In the genomic region with DNA sequence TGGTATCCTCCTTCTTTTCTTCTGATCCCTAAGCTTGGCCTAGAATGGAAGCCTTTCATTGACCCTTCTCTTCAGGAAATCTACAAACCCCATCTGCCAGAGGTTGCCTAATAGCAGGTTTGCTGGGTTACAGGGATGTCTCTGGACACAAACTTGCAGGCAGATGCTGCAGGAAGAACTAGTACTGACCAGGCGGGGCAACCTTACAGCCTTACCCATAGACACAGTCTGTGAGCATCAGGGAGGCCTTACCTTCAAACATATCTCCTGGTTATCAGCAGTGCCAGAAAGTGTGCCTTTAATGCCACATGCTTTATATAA, we compare ENCODE assay signal across 23 cellular contexts. TPM values are rescaled to one million over a fixed set of nuclear protein-coding genes. Genes with fewer than 3 reads are reported as not detected.
DNase-seq lines count a peak whose midpoint lies in the region; ATAC-seq and TF ChIP-seq lines count a peak whose summit lies in the region.
"Had no signal": no experiment of that assay in that cellular context is flagged by ENCODE, and none has a peak within 500 bp of the region (broad histone marks: within the 10 kb centered on the region; RNA-seq: fewer than 3 reads in every experiment).

No MANE protein-coding gene starts in this region.

- CTCF ChIA-PET in AG04449 (lab: Yijun Ruan, JAX), result interaction anchor here (0.8 to 5.6 kb wide), 8 partner anchors 10 to 229 kb away, joined by 3 to 52 read pairs (median 7); no protein-coding TSS in a partner anchor
- CTCF ChIA-PET in IMR-90 (lab: Yijun Ruan, JAX), result interaction anchor here (0.9 kb wide), 1 partner anchor 25 kb away, joined by 3 read pairs; no protein-coding TSS in a partner anchor

- peaks cover 22% of the 10 kb centered on the region; the same call in 1 of the 2 replicates for H3K9me1 ChIP-seq in IMR-90 (ENCODE audit: insufficient read depth, low read length)

- H3K79me1 ChIP-seq in IMR-90 (ENCODE audit: low read depth in 1 of 2, low read length in 2 of 2), result peaks cover 0 to 25% of the 10 kb centered on the region in 2 experiments; a peak in 2 of 4 replicates

- TF ChIP-seq POLR2A in IMR-90 (IDR thresholded peaks at IDR 0.05; ENCODE audit: low read depth, low read length), result no peak

- H3K36me3 ChIP-seq in IMR-90 (ENCODE audit: control insufficient read depth, insufficient read depth, low read length) (no peaks in the 10 kb centered on the region), iPS-20b (ENCODE audit: insufficient read depth, low read depth, low read length) (no peaks in the 10 kb centered on the region)
- H3K36me3 ChIP-seq: adrenal gland, BE2C, left ventricle myocardium inferior, uterus had no signal

- no peak overlapping the region for H4K8ac ChIP-seq in IMR-90 (ENCODE audit: low read depth in 2 of 2, low read length in 2 of 2)

- H2AK9ac ChIP-seq in IMR-90 (replicated peaks; ENCODE audit: low read depth, low read length, poor library complexity), result no peak overlapping the region

- TF ChIP-seq RAD21 in IMR-90 (IDR thresholded peaks at IDR 0.05; ENCODE audit: low read length), result no peak

- peak overlapping the region; percentile 75 for H2AK5ac ChIP-seq in IMR-90 (ENCODE audit: low read depth, low read length)

- no peak overlapping the region for H2BK20ac ChIP-seq in IMR-90 (ENCODE audit: low read depth, low read length)

- no peak overlapping the region for H3K56ac ChIP-seq in IMR-90 (ENCODE audit: extremely low read depth, insufficient read depth, low read length)

- intact Hi-C loops in IMR-90 (cut with micrococcal nuclease) (no loop called here), posterior vena cava (cut with DNase I) (no loop called here)

- no peak overlapping the region for H3K18ac ChIP-seq in IMR-90 (ENCODE audit: low read depth, low read length)

- no peak overlapping the region for H3K27ac ChIP-seq in IMR-90 (ENCODE audit: insufficient read depth, low read length)
- no peak overlapping the region for H3K27ac ChIP-seq in iPS-20b (ENCODE audit: low read length)
- H3K27ac ChIP-seq: adrenal gland, epithelial cell of prostate, uterus had no signal

- TF ChIP-seq CTCF in AG04449 (IDR thresholded peaks at IDR 0.05; ENCODE audit: insufficient read depth, low read length, missing control alignments), result no peak
- TF ChIP-seq CTCF in IMR-90 (conservative IDR thresholded peaks at IDR 0.05; ENCODE audit: low read depth, low read length), result no peak

- H3K4me1 ChIP-seq in IMR-90 (ENCODE audit: control insufficient read depth, insufficient read depth, low read length) (peaks cover 34% of the 10 kb centered on the region), iPS-20b (ENCODE audit: insufficient read depth, low read length) (peaks cover 40% of the 10 kb centered on the region)
- H3K4me1 ChIP-seq: BE2C had no signal

- peaks cover 19% of the 10 kb centered on the region for H3K27me3 ChIP-seq in IMR-90 (ENCODE audit: control insufficient read depth, insufficient read depth, low read length)
- peaks cover 90% of the 10 kb centered on the region for H3K27me3 ChIP-seq in iPS-20b (ENCODE audit: insufficient read depth, low read length)
- H3K27me3 ChIP-seq: uterus had no signal

- no peak overlapping the region for H2AFZ ChIP-seq in IMR-90 (replicated peaks; ENCODE audit: low read length, poor library complexity)

- POLR2A ChIA-PET in AG04449 (lab: Yijun Ruan, JAX) (no interaction called here), IMR-90 (lab: Charles Lee; ENCODE audit: unreplicated experiment) (no interaction called here)

- no peak overlapping the region for H3K14ac ChIP-seq in IMR-90 (replicated peaks; ENCODE audit: low read depth, low read length)

- H3K9ac ChIP-seq in IMR-90 (ENCODE audit: low read depth, low read length) (no peak overlapping the region), iPS-20b (ENCODE audit: low read depth, low read length) (no peak overlapping the region)

- H3K23ac ChIP-seq in IMR-90 (ENCODE audit: low read depth, low read length), result peak overlapping the region; percentile 35; the same call in 1 of the 2 replicates

- no peak overlapping the region; the same call in 2 of the 3 replicates for H2BK15ac ChIP-seq in IMR-90 (ENCODE audit: low read depth, low read length)

- dilution Hi-C loops in IMR-90 (cut with HindIII; ENCODE audit: low sequenced_read_pairs, unreplicated experiment), result no loop called here

- H3K4me3 ChIP-seq in AG04449 (ENCODE audit: low read depth, low read length) (peak overlapping the region; percentile 72), IMR-90 (ENCODE audit: insufficient read depth, low read depth, low read length) (no peak overlapping the region), iPS-20b (ENCODE audit: low read length) (peak overlapping the region; percentile 68)
- H3K4me3 ChIP-seq: adrenal gland, left ventricle myocardium inferior, uterus had no signal

- no peak overlapping the region for H2BK120ac ChIP-seq in IMR-90 (ENCODE audit: low read depth, low read length)

- no CpG with 5 or more reads among the region's 1 CpG for WGBS in IMR-90 (ENCODE audit: extremely low coverage in 2 of 2, insufficient read length in 1 of 2), 2 experiments

- no peak for ATAC-seq in IMR-90 (ENCODE audit: low read depth)
- ATAC-seq: activated T-cell treated with anti-CD3 and anti-CD28 coated beads, Interleukin-2, amount 50 U/mL, for 72 hours; CD8-positive, alpha-beta T cell; PC-3; SK-N-SH treated with all-trans-retinoic acid at 6 μM for 48 hours had no signal

- DNase-seq in AG04449 (ENCODE audit: low read depth, low spot score) (no peak), IMR-90 (no peak), posterior vena cava (ENCODE audit: low spot score) (peak; percentile 7), SK-N-DZ (ENCODE audit: low spot score) (no peak), SIG-M5 (lab: John Stamatoyannopoulos, UW) (no peak), kidney glomerular epithelial cell (lab: John Stamatoyannopoulos, UW) (no peak), hypothalamus (lab: John Stamatoyannopoulos, UW) (no peak)
- DNase-seq: activated naive CD4-positive, alpha-beta T cell treated with anti-CD3 and anti-CD28 coated beads for 36 hours; activated T-cell treated with anti-CD3 and anti-CD28 coated beads, Interleukin-2, amount 50 U/mL, for 72 hours; adrenal gland; BE2C; CD8-positive, alpha-beta T cell; islet precursor cell; left ventricle myocardium inferior; mesenchymal stem cell; NCI-H1092; NCI-H187; PC-3; stimulated activated naive CD4-positive, alpha-beta T cell treated with Interleukin-2 at 50 U/mL for 16 hours; uterus had no signal

- H2BK5ac ChIP-seq in IMR-90 (ENCODE audit: low read depth, low read length, poor library complexity, severe bottlenecking), result no peak overlapping the region

- H4K5ac ChIP-seq in IMR-90 (ENCODE audit: low read depth, low read length), result no peak overlapping the region

- H3K9me3 ChIP-seq in IMR-90 (ENCODE audit: control insufficient read depth, insufficient read depth, low read length) (no peaks in the 10 kb centered on the region), iPS-20b (ENCODE audit: insufficient read depth, low read depth, low read length) (no peaks in the 10 kb centered on the region)
- H3K9me3 ChIP-seq: adrenal gland, BE2C, left ventricle myocardium inferior, uterus had no signal

- in situ Hi-C loops in IMR-90 (cut with MboI; ENCODE audit: low sequenced_read_pairs), result no loop called here

- H3K4me2 ChIP-seq in IMR-90 (ENCODE audit: low read depth, low read length), result no peak overlapping the region; the same call in 1 of the 2 replicates

- peak overlapping the region; percentile 23; the same call in 1 of the 2 replicates for H4K91ac ChIP-seq in IMR-90 (ENCODE audit: insufficient read depth, low read depth, low read length)

- H3K4ac ChIP-seq in IMR-90 (ENCODE audit: low read depth, low read length), result peak overlapping the region; percentile 7; the same call in 1 of the 2 replicates

- H4K20me1 ChIP-seq in IMR-90 (ENCODE audit: insufficient read depth, low read length), result peaks cover 18% of the 10 kb centered on the region

- no TSS peak for BruUV-seq in IMR-90 (replicated peaks; lab: Mats Ljungman, UMichigan)

TF ChIP-seq in IMR-90, 13 proteins besides CTCF, POLR2A, EP300 and RAD21 (continues in another document):
- TF ChIP-seq RFX5 (IDR thresholded peaks at IDR 0.05; ENCODE audit: low read depth, low read length) (no peak), MAZ (IDR thresholded peaks at IDR 0.05; ENCODE audit: borderline replicate concordance, low read depth, low read length) (no peak), RCOR1 (IDR thresholded peaks at IDR 0.05; ENCODE audit: insufficient replicate concordance, low read length) (no peak), MXI1 (IDR thresholded peaks at IDR 0.05; ENCODE audit: borderline replicate concordance, low read depth, low read length) (no peak)
- TF ChIP-seq, protein P1, sequence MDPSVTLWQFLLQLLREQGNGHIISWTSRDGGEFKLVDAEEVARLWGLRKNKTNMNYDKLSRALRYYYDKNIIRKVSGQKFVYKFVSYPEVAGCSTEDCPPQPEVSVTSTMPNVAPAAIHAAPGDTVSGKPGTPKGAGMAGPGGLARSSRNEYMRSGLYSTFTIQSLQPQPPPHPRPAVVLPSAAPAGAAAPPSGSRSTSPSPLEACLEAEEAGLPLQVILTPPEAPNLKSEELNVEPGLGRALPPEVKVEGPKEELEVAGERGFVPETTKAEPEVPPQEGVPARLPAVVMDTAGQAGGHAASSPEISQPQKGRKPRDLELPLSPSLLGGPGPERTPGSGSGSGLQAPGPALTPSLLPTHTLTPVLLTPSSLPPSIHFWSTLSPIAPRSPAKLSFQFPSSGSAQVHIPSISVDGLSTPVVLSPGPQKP (IDR thresholded peaks at IDR 0.05; ENCODE audit: borderline replicate concordance, low read depth, low read length), result no peak
- TF ChIP-seq, protein P2, sequence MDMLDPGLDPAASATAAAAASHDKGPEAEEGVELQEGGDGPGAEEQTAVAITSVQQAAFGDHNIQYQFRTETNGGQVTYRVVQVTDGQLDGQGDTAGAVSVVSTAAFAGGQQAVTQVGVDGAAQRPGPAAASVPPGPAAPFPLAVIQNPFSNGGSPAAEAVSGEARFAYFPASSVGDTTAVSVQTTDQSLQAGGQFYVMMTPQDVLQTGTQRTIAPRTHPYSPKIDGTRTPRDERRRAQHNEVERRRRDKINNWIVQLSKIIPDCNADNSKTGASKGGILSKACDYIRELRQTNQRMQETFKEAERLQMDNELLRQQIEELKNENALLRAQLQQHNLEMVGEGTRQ (IDR thresholded peaks at IDR 0.05; ENCODE audit: low read depth, low read length), result no peak

RNA-seq across cellular contexts. Expression of a gene that starts 2.6 kb away (rescaled TPM):
- total RNA-seq in IMR-90 (2012; rRNA removed) (19.9 and 21.1 TPM in 2 replicates), posterior vena cava (10 to 100 TPM; 15.2 to 50.1 TPM)
- polyA plus RNA-seq in IMR-90 (2012; rRNA removed), result 41.5 and 45.5 TPM in 2 replicates
- 24.2 and 25.6 TPM in 2 replicates for polyA plus RNA-seq in IMR-90 (2012; cell fraction: cytosol; rRNA removed)
- 53.9 and 65.7 TPM in 2 replicates for polyA plus RNA-seq in IMR-90 (2012; cell fraction: nucleus; rRNA removed; ENCODE audit: low replicate concordance)
- polyA plus RNA-seq in SK-N-DZ (2014; cell fraction: cytosol; rRNA removed), result 0.08 and 0.09 TPM in 2 replicates
- 0.02 and 0.13 TPM in 2 replicates for polyA plus RNA-seq in SK-N-DZ (2014; cell fraction: nucleus; rRNA removed)
- total RNA-seq: activated naive CD4-positive, alpha-beta T cell treated with anti-CD3 and anti-CD28 coated beads for 36 hours; CD8-positive, alpha-beta T cell had no signal

RNA-seq across cellular contexts. Expression of a gene that starts 43.2 kb away (rescaled TPM):
- 15.3 and 19.9 TPM in 2 replicates for total RNA-seq in IMR-90 (2012; rRNA removed)
- 21.1 and 22.5 TPM in 2 replicates for polyA plus RNA-seq in IMR-90 (2012; rRNA removed)
- polyA plus RNA-seq in IMR-90 (2012; cell fraction: cytosol; rRNA removed), result 13.4 and 13.9 TPM in 2 replicates
- polyA plus RNA-seq in IMR-90 (2012; cell fraction: nucleus; rRNA removed; ENCODE audit: low replicate concordance), result 87.4 and 150 TPM in 2 replicates
- total RNA-seq in posterior vena cava, result 10 to 100 TPM; 23.1 to 29.6 TPM
- 15.5 and 18.4 TPM in 2 replicates for polyA plus RNA-seq in SK-N-DZ (2014; cell fraction: cytosol; rRNA removed)
- polyA plus RNA-seq in SK-N-DZ (2014; cell fraction: nucleus; rRNA removed), result 60.8 and 107 TPM in 2 replicates
